In genomic region chr2:203789613-203790012, GRCh38 we compare ENCODE assay signal across 20 cellular contexts.
"Had no signal": no experiment of that assay in that cellular context is flagged by ENCODE, and none has a peak within 500 bp of the region (broad histone marks: within the 10 kb centered on the region; RNA-seq: fewer than 3 reads in every experiment).

No MANE protein-coding gene starts in this region.

- H3K27ac ChIP-seq: brain microvascular endothelial cell, colonic mucosa, esophagus muscularis mucosa, pancreas, SK-N-MC, thyroid gland had no signal

- H3K36me3 ChIP-seq: brain microvascular endothelial cell, colonic mucosa, esophagus muscularis mucosa, pancreas, spleen, thyroid gland had no signal

- DNase-seq: activated B cell treated with CpG ODN at 0.5 μM for 24 hours; activated CD4-positive, alpha-beta T cell treated with anti-CD3 and anti-CD28 coated beads for 48 hours; activated CD8-positive, alpha-beta T cell treated with anti-CD3 and anti-CD28 coated beads for 36 hours; activated naive CD4-positive, alpha-beta T cell treated with anti-CD3 and anti-CD28 coated beads for 36 hours; activated T-cell treated with anti-CD3 and anti-CD28 coated beads, Interleukin-2, amount 50 U/mL, for 1 hour; anterior cingulate cortex; brain microvascular endothelial cell; colonic mucosa; left cardiac atrium; naive B cell; pancreas; spleen; stimulated activated CD8-positive, alpha-beta memory T cell treated with anti-CD3 and anti-CD28 coated beads, Interleukin-4, amount 100 ng/mL, for 48 hours; stimulated activated naive CD4-positive, alpha-beta T cell; T-cell; thyroid gland had no signal

- ATAC-seq: activated CD8-positive, alpha-beta T cell treated with anti-CD3 and anti-CD28 coated beads for 36 hours; left cardiac atrium; pancreas; sciatic nerve; T-cell had no signal

- H3K4me1 ChIP-seq: colonic mucosa, pancreas, thyroid gland had no signal

- H3K9me3 ChIP-seq: colonic mucosa, esophagus muscularis mucosa, pancreas, spleen, thyroid gland had no signal

- H3K27me3 ChIP-seq: brain microvascular endothelial cell, colonic mucosa, esophagus muscularis mucosa, pancreas, spleen, thyroid gland had no signal

- H3K4me3 ChIP-seq: colonic mucosa, esophagus muscularis mucosa, lung, pancreas, SK-N-MC, spleen, thyroid gland had no signal
